ENCODE assay signal across 21 cellular contexts in the genomic region with DNA sequence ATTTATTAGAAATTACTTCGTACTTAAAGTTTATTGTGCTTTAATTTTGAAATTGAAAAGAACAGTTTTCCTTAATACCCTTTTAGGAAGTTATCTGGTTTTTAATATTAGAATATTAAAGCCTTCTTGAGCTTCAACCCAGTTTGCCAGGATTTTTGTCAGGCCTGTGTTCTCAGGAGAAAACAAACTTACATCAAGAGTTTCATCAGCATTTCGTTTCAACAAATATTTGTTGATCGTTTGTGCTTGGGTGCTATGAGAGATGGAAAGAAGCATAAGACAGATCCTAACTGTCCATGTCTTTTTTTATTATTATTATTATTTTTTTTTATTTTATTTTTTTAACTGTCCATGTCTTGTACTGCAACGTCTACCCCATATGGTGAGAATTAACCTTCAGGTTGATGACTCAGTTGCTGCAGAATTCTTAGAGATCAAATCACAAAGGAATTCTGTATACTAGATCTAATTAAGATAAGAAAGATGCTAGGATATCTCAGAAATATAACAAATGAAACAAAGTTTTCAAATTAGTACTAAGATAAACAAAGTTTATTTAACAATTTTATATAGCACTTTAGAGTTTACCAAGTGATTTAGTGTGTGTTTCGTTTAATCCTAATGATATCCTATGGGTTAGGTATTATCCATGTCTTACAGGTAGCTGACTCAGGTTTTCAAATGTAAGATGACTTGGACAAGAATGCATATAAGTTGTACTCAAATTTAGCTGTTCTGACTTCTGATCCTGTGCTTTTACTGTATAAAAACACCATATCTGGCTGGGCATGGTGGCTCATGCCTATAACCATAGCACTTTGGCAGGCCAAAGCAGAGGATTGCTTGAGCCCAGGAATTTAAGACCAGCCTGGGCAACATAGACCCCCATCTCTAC. TPM values are rescaled to one million over a fixed set of nuclear protein-coding genes. Genes with fewer than 3 reads are reported as not detected.
A peak's percentile ranks its signal among the peaks of the same experiment; 100 is the strongest.
DNase-seq lines count a peak whose midpoint lies in the region; ATAC-seq and TF ChIP-seq lines count a peak whose summit lies in the region.
"Had no signal": no experiment of that assay in that cellular context is flagged by ENCODE, and none has a peak within 500 bp of the region (broad histone marks: within the 10 kb centered on the region; RNA-seq: fewer than 3 reads in every experiment).

No MANE protein-coding gene starts in this region.

- no peak overlapping the region for H3K4me3 ChIP-seq in brain microvascular endothelial cell (ENCODE audit: low read depth, low read length)
- no peak overlapping the region for H3K4me3 ChIP-seq in left lung
- H3K4me3 ChIP-seq: heart right ventricle, mucosa of descending colon, testis had no signal

- intact Hi-C loops in left lung (cut with DNase I) = no loop called here

- H3K36me3 ChIP-seq in brain microvascular endothelial cell (replicated peaks) (peaks cover 22% of the 10 kb centered on the region), left lung (peaks cover 0 to 29% of the 10 kb centered on the region in 2 donors)

- ATAC-seq in HG02981 (IDR thresholded peaks at IDR 0.05; ENCODE audit: unreplicated experiment) (no peak), left lung (no peak)
- ATAC-seq: activated T-helper 17 cell treated with anti-CD3 and anti-CD28 coated beads, Interleukin-2, amount 50 U/mL, for 72 hours; heart right ventricle; mucosa of descending colon; right cardiac atrium; T-cell; WTC11 had no signal

- peaks cover 0 to 4% of the 10 kb centered on the region in 2 donors for H3K4me1 ChIP-seq in left lung
- H3K4me1 ChIP-seq: testis had no signal

- peak; percentile 77 for DNase-seq in M059J (ENCODE audit: low read depth)
- DNase-seq in brain microvascular endothelial cell = peak; percentile 55
- DNase-seq in iris pigment epithelial cell (ENCODE audit: low read depth) = peak; percentile 74
- no peak for DNase-seq in nucleus accumbens (lab: John Stamatoyannopoulos, UW)
- no peak for DNase-seq in cerebellum (ENCODE audit: low spot score)
- DNase-seq in left lung = no peak
- DNase-seq: activated CD8-positive, alpha-beta memory T cell treated with anti-CD3 and anti-CD28 coated beads for 24 hours; Calu3; heart right ventricle; kidney glomerular epithelial cell; mucosa of descending colon; NCI-H82; right cardiac atrium; stimulated activated CD4-positive, alpha-beta T cell treated with anti-CD3 and anti-CD28 coated beads, Interleukin-4, amount 100 ng/mL, for 1 hour; stimulated activated CD8-positive, alpha-beta memory T cell treated with anti-CD3 and anti-CD28 coated beads, Interleukin-4, amount 100 ng/mL, for 48 hours; T-cell; testis had no signal

- H3K9me3 ChIP-seq in left lung = no peaks in the 10 kb centered on the region
- H3K9me3 ChIP-seq: mucosa of descending colon, testis had no signal

- H3K27me3 ChIP-seq in brain microvascular endothelial cell (replicated peaks) = no peaks in the 10 kb centered on the region
- no peaks in the 10 kb centered on the region for H3K27me3 ChIP-seq in left lung
- H3K27me3 ChIP-seq: heart right ventricle, testis had no signal

- H3K27ac ChIP-seq in C4-2B (peak overlapping the region; percentile 56), brain microvascular endothelial cell (peak overlapping the region; percentile 12), left lung (no peak overlapping the region)
- H3K27ac ChIP-seq: heart right ventricle, testis had no signal

- in situ Hi-C loops in brain microvascular endothelial cell (cut with HindIII; ENCODE audit: low pct_ligation_motif_present, low sequenced_read_pairs) = no loop called here

- TF ChIP-seq CTCF in C4-2B (conservative IDR thresholded peaks at IDR 0.05) = no peak
- TF ChIP-seq CTCF in brain microvascular endothelial cell (IDR thresholded peaks at IDR 0.05; ENCODE audit: low read depth, low read length, missing control alignments) = no peak
- no peak for TF ChIP-seq CTCF in left lung (IDR thresholded peaks at IDR 0.05)

RNA-seq across cellular contexts. Expression of gene FBXO28, which starts 14.3 kb away (rescaled TPM):
- 32.5 and 35.9 TPM in 2 replicates for total RNA-seq in M059J (2014; rRNA removed; shearing (Covaris generic))
- total RNA-seq in cerebellum (42.8 TPM), left lung (10 to 100 TPM; 26.7 to 27.0 TPM)

RNA-seq across cellular contexts. Expression of gene DEGS1, which starts 54.9 kb away (rescaled TPM):
- 163 and 182 TPM in 2 replicates for total RNA-seq in M059J (2014; rRNA removed; shearing (Covaris generic))
- total RNA-seq in cerebellum (39.9 TPM), left lung (10 to 100 TPM; 84.6 to 92.2 TPM)

Comparison
In these comparisons a context has a peak if more than half of its experiments do, and no peak if none do; other contexts are left out.
1. H3K27ac ChIP-seq: peak in C4-2B (single experiment) and brain microvascular endothelial cell (single experiment); none in left lung (0 of 2).
2. DNase-seq: peak in M059J (single experiment), brain microvascular endothelial cell (single experiment) and iris pigment epithelial cell (single experiment); none in nucleus accumbens (0 of 56), cerebellum (single experiment) and left lung (0 of 2).